In genomic region chr12:92703777-92704176, GRCh38 we compare ENCODE assay signal across 19 cellular contexts. TPM values are rescaled to one million over a fixed set of nuclear protein-coding genes. Genes with fewer than 3 reads are reported as not detected.
"Had no signal": no experiment of that assay in that cellular context is flagged by ENCODE, and none has a peak within 500 bp of the region (broad histone marks: within the 10 kb centered on the region; RNA-seq: fewer than 3 reads in every experiment).

No MANE protein-coding gene starts in this region.

- H3K9me3 Mint-ChIP-seq: activated naive CD8-positive, alpha-beta T cell treated with anti-CD3 and anti-CD28 coated beads for 36 hours; activated T-cell treated with anti-CD3 and anti-CD28 coated beads, Interleukin-2, amount 50 U/mL, for 24 hours had no signal

- H3K27ac Mint-ChIP-seq: activated T-cell treated with anti-CD3 and anti-CD28 coated beads, Interleukin-2, amount 50 U/mL, for 24 hours had no signal

- H3K27ac ChIP-seq: breast epithelium, esophagus muscularis mucosa, left ventricle myocardium inferior, tibial artery, uterus had no signal

- DNase-seq: activated CD4-positive, alpha-beta T cell treated with anti-CD3 and anti-CD28 coated beads, Interleukin-2, amount 50 U/mL, for 4 hours; activated CD4-positive, CD25-positive, alpha-beta regulatory T cell treated with anti-CD3 and anti-CD28 coated beads, Interleukin-2, amount 50 U/mL, for 72 hours; activated effector memory CD4-positive, alpha-beta T cell treated with Interleukin-2 at 50 U/mL for 16 hours; activated T-cell treated with anti-CD3 and anti-CD28 coated beads, Interleukin-2, amount 50 U/mL, for 24 hours; aorta; foreskin fibroblast; left ventricle myocardium inferior; stimulated activated CD4-positive, alpha-beta T cell treated with anti-CD3 and anti-CD28 coated beads, Interleukin-2, amount 100 ng/mL, for 48 hours; tibial artery; uterus had no signal

- H3K4me1 ChIP-seq: breast epithelium, esophagus muscularis mucosa, left ventricle myocardium inferior, tibial artery, uterus had no signal

- H3K27me3 Mint-ChIP-seq: activated naive CD8-positive, alpha-beta T cell treated with anti-CD3 and anti-CD28 coated beads for 36 hours; activated T-cell treated with anti-CD3 and anti-CD28 coated beads, Interleukin-2, amount 50 U/mL, for 24 hours had no signal

- H3K27me3 ChIP-seq: breast epithelium, esophagus muscularis mucosa, tibial artery, uterus had no signal

- H3K36me3 ChIP-seq: breast epithelium, esophagus muscularis mucosa, left ventricle myocardium inferior, tibial artery, uterus had no signal

- H3K9me3 ChIP-seq: breast epithelium, esophagus muscularis mucosa, left ventricle myocardium inferior, tibial artery, uterus had no signal

- H3K4me3 Mint-ChIP-seq: activated naive CD8-positive, alpha-beta T cell treated with anti-CD3 and anti-CD28 coated beads for 36 hours; activated T-cell treated with anti-CD3 and anti-CD28 coated beads, Interleukin-2, amount 50 U/mL, for 24 hours had no signal

- H3K4me3 ChIP-seq: breast epithelium, esophagus muscularis mucosa, left ventricle myocardium inferior, tibial artery, uterus had no signal

- H3K36me3 Mint-ChIP-seq: activated naive CD8-positive, alpha-beta T cell treated with anti-CD3 and anti-CD28 coated beads for 36 hours had no signal

RNA-seq across cellular contexts. Expression of gene PLEKHG7, which starts 1.0 kb away (rescaled TPM):
- total RNA-seq: activated naive CD8-positive, alpha-beta T cell treated with anti-CD3 and anti-CD28 coated beads for 36 hours; aorta; chondrocyte; esophagus muscularis mucosa; left ventricle myocardium inferior; mesenteric fat pad; osteocyte; T-helper 2 cell treated with Interferon-gamma antibody and Interleukin-4, amounts not matched to agents 100 ng/mL and 5 ng/mL, for 36 hours had no signal
- polyA plus RNA-seq: aorta, keratinocyte, neural cell had no signal
